In the genomic region with DNA sequence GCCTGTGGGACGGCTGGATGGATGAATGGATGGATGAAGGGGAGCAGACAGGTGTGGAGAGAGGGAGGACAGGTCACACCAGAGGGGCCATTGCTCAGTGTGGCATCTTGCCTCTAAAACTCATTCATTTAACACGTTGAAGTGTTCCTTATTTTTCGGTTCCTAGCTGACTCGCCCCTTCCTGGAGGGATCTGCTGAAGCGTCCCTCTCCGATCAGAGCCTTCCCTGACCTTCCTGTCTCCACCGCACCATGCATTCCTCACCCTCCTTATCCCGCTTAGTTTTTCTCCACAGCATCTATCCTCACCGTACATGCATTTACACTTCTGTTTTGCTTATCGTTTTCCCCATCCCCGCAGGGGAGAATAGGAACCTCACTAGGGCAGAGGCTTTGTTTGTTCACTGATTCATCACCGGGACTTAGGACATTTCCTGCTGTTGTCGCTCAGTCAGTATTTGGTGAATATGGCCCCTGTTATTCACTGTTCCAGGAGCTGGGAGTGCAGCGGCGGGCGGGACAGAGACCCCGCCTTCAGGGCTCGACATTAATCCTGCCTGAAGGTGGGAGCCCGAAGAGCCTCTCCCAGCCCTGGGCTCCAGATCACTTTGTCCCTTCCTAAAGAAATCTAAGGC, we compare ENCODE assay signal across 8 cellular contexts. TPM values are rescaled to one million over a fixed set of nuclear protein-coding genes. Genes with fewer than 3 reads are reported as not detected.
DNase-seq lines count a peak whose midpoint lies in the region; ATAC-seq, FAIRE-seq and TF ChIP-seq lines count a peak whose summit lies in the region.

No MANE protein-coding gene starts in this region.

- peak overlapping the region; percentile 95 to 97 for H3K27ac ChIP-seq in A549

- CTCF ChIA-PET in A549 (lab: Yijun Ruan, JAX) = interaction anchor here (0.6 to 13.0 kb wide), 102 partner anchors 9 to 645 kb away, joined by 3 to 224 read pairs (median 6); a partner anchor contains a TSS

- 9% methylated on average over 16 of the region's 19 CpGs for WGBS in A549 (ENCODE audit: missing lambda C conversion rate)

- peaks cover 5% of the 10 kb centered on the region; the same call in 1 of the 3 replicates for H3K4me1 ChIP-seq in A549

- peak; percentile 23 to 50 for DNase-seq in A549 (ENCODE audit: low read depth in 1 of 2, low spot score in 1 of 2)
- DNase-seq in SW480 (ENCODE audit: low spot score) = peak; percentile 74
- DNase-seq in fibroblast of gingiva (ENCODE audit: low read depth) = peak; percentile 53
- peak; percentile 51 for DNase-seq in pons (ENCODE audit: low spot score)
- DNase-seq in germinal center (ENCODE audit: low spot score) = no peak
- DNase-seq in activated CD8-positive, alpha-beta memory T cell treated with anti-CD3 and anti-CD28 coated beads, Interleukin-2, amount 50 U/mL, for 48 hours = no peak

- H3K4me2 ChIP-seq in A549 = peak overlapping the region; percentile 66

- POLR2A ChIA-PET in A549 (lab: Yijun Ruan, JAX) = interaction anchor here (0.6 to 2.0 kb wide), 11 partner anchors 48 to 506 kb away, joined by 3 to 28 read pairs (median 7); a partner anchor contains a TSS

- peak overlapping the region; percentile 76 for H3K4me3 ChIP-seq in A549

- TF ChIP-seq CTCF in A549 (IDR thresholded peaks at IDR 0.05) = no peak

- TF ChIP-seq POLR2A in A549 (IDR thresholded peaks at IDR 0.05; ENCODE audit: low read length) = no peak

- ATAC-seq in A549 (peak; percentile 22 to 67), GM18907 (IDR thresholded peaks at IDR 0.05; ENCODE audit: unreplicated experiment) (peak; percentile 25), HG03354 (IDR thresholded peaks at IDR 0.05; ENCODE audit: poor library complexity, severe bottlenecking, unreplicated experiment) (peak; percentile 15)

- no peak for FAIRE-seq in A549 (lab: Jason Lieb, UNC)

- TF ChIP-seq EP300 in A549 (IDR thresholded peaks at IDR 0.05) = no peak

- TF ChIP-seq RAD21 in A549 (conservative IDR thresholded peaks at IDR 0.05 in 1 of 2, IDR thresholded peaks at IDR 0.05 in 1 of 2) = no peak

- H3K9me3 ChIP-seq in A549 = no peaks in the 10 kb centered on the region

TF ChIP-seq in A549, 52 proteins besides CTCF, POLR2A, EP300 and RAD21:
- TF ChIP-seq ZFP36 (IDR thresholded peaks at IDR 0.05; ENCODE audit: borderline replicate concordance, partially characterized antibody) (no peak), FOSL2 (IDR thresholded peaks at IDR 0.05) (0 out of 2 replicates have a peak, but pooled peaks have one; percentile 21), FOSL2 (CRISPR knock-in tag; IDR thresholded peaks at IDR 0.05) (peak; percentile 42)
TF ChIP-seq in A549: peak in this region for 1.

RNA-seq across cellular contexts. Expression of a gene that starts 32.0 kb away (rescaled TPM):
- polyA plus RNA-seq in A549 (2011; rRNA removed) (0.90 and 1.2 TPM in 2 replicates), A549 (2017; fragmentation: RNase III; extraction: RNeasy Plus Mini Kit Qiagen cat#74134 plus additional on column Dnase treatment) (2.7 to 3.6 TPM (median 3.1 TPM) in 3 replicates)
- 1.7 and 2.8 TPM in 2 replicates for polyA plus RNA-seq in A549 (2012; cell fraction: cytosol; rRNA removed)
- 2.6 and 3.0 TPM in 2 replicates for polyA plus RNA-seq in A549 (2012; cell fraction: nucleus; rRNA removed)
- polyA minus RNA-seq in A549 (2011; rRNA and poly(A)+ RNA removed) = 0.91 and 1.0 TPM in 2 replicates

RNA-seq across cellular contexts. Expression of a gene that starts 32.0 kb away (rescaled TPM):
- polyA plus RNA-seq in A549 (2011; rRNA removed) (2.2 and 2.3 TPM in 2 replicates), A549 (2017; fragmentation: RNase III; extraction: RNeasy Plus Mini Kit Qiagen cat#74134 plus additional on column Dnase treatment) (2.6 to 3.5 TPM (median 3.2 TPM) in 3 replicates)
- 1.2 and 2.0 TPM in 2 replicates for polyA plus RNA-seq in A549 (2012; cell fraction: cytosol; rRNA removed)
- 4.4 and 4.9 TPM in 2 replicates for polyA plus RNA-seq in A549 (2012; cell fraction: nucleus; rRNA removed)
- polyA minus RNA-seq in A549 (2011; rRNA and poly(A)+ RNA removed) = 1.9 and 3.3 TPM in 2 replicates

Comparison
In these comparisons a context has a peak if more than half of its experiments do, and no peak if none do; other contexts are left out.
1. DNase-seq: peak in A549 (2 of 2), SW480 (single experiment), fibroblast of gingiva (single experiment) and pons (single experiment); none in germinal center (single experiment) and activated CD8-positive, alpha-beta memory T cell treated with anti-CD3 and anti-CD28 coated beads, Interleukin-2, amount 50 U/mL, for 48 hours (single experiment).
2. Peak in every context shown above with its lines, with median percentiles within 50 percentile points of each other: ATAC-seq.